In the genomic region with DNA sequence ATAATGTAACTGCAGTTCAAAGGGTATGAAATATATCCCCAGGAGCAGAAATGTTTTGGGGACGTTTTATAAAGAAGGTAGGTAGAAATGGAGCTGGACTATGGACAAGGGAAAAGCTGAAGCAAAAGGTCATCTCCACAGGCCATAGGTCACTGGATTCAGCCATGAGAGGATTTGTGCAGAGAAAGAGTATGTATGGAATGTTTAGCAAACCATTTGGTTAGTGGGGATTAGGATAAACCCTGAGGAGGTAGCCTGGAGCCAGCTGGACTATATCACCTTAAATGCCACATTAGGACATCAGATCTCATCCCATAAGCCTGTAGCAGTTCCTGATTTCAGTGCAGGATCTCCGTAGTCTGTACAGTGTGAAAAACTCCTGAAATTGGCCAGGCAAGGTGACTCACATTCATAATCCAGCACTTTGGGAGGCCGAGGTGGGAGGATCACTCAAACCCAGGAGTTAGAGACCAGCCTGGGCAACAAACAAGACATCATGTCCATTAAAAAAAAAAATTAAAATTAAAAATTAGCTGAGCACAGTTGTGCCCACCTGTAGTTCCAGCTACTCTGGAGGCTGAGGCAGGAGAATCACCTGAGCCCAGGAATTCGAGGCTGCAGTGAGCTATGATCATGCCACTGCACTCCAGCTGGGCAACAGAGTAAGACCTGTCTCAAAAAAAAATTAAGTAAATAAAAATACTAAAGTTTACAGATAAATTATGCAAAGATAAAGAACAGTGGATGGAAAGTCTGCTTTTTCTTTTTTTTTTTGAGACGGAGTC, we compare ENCODE assay signal across 22 cellular contexts. TPM values are rescaled to one million over a fixed set of nuclear protein-coding genes. Genes with fewer than 3 reads are reported as not detected.
DNase-seq lines count a peak whose midpoint lies in the region; ATAC-seq, FAIRE-seq and TF ChIP-seq lines count a peak whose summit lies in the region.
"Had no signal": no experiment of that assay in that cellular context is flagged by ENCODE, and none has a peak within 500 bp of the region (broad histone marks: within the 10 kb centered on the region; RNA-seq: fewer than 3 reads in every experiment).

No MANE protein-coding gene starts in this region.

- ATAC-seq in GM18502 (IDR thresholded peaks at IDR 0.05; ENCODE audit: poor library complexity, unreplicated experiment) (no peak), GM21390 (IDR thresholded peaks at IDR 0.05; ENCODE audit: unreplicated experiment) (no peak), GM19023 (IDR thresholded peaks at IDR 0.05; ENCODE audit: unreplicated experiment) (no peak)
- ATAC-seq: lower lobe of right lung; right cardiac atrium; SK-N-SH treated with all-trans-retinoic acid at 6 μM for 48 hours; stimulated activated naive B cell treated with anti-CD40 and anti-IgM and Interleukin-4, amounts not matched to agents 10 μg/mL and 1 μg/mL and 100 μg/mL, for 72 hours had no signal

- H3K9ac ChIP-seq in BLaER1, result no peak overlapping the region

- H3K36me3 ChIP-seq in BLaER1, result peaks cover 68% of the 10 kb centered on the region
- H3K36me3 ChIP-seq: ovary had no signal

- H4K20me1 ChIP-seq in BLaER1, result peaks cover 81% of the 10 kb centered on the region

- no peak overlapping the region for H3K27ac ChIP-seq in BLaER1
- H3K27ac ChIP-seq: lower lobe of right lung, ovary had no signal

- CTCF ChIA-PET in activated naive CD4-positive, alpha-beta T cell treated with anti-CD3 and anti-CD28 coated beads, Interleukin-2, amount 10 ng/mL, durations not matched to agents 7 days and 5 days (lab: Charles Lee), result no interaction called here

- no peaks in the 10 kb centered on the region for H3K27me3 ChIP-seq in BLaER1
- H3K27me3 ChIP-seq: ovary had no signal

- TF ChIP-seq CTCF in D721Med (IDR thresholded peaks at IDR 0.05; ENCODE audit: insufficient read depth, missing control alignments) (no peak), brain (conservative IDR thresholded peaks at IDR 0.05) (no peak), nephron progenitor cell (IDR thresholded peaks at IDR 0.05) (no peak)

- peak overlapping the region in 3 of 5 experiments; percentile 45 to 85 (median 53) for H3K4me3 Mint-ChIP-seq in brain
- no peak overlapping the region for H3K4me3 Mint-ChIP-seq in nephron progenitor cell
- H3K4me3 Mint-ChIP-seq in activated naive CD4-positive, alpha-beta T cell treated with anti-CD3 and anti-CD28 coated beads, Interleukin-2, amount 10 ng/mL, durations not matched to agents 7 days and 5 days, result no peak overlapping the region
- H3K4me3 Mint-ChIP-seq: activated naive CD8-positive, alpha-beta T cell treated with anti-CD3 and anti-CD28 coated beads, Interleukin-2, amount 10 ng/mL, durations not matched to agents 7 days and 5 days; activated T-helper 1 cell treated with anti-CD3 and anti-CD28 coated beads, Interleukin-12 subunit alpha, Interleukin-12 subunit beta, Interleukin-2, Interleukin-4 antibody, amounts not matched to agents 30 ng/mL and 10 ng/mL and 1 ng/mL, durations not matched to agents 14 hours and 24 hours and 36 hours; dendritic cell treated with granulocyte-macrophage colony-stimulating factor and Interleukin-4, amounts not matched to agents 40 ng/mL and 50 ng/mL, for 4 days; stimulated activated naive B cell treated with anti-CD40 and anti-IgM and Interleukin-4, amounts not matched to agents 10 μg/mL and 1 μg/mL and 100 μg/mL, for 72 hours had no signal

- H3K9me3 Mint-ChIP-seq in brain, result peaks cover 0 to 3% (median 0%) of the 10 kb centered on the region in 5 experiments
- H3K9me3 Mint-ChIP-seq in nephron progenitor cell, result no peaks in the 10 kb centered on the region
- H3K9me3 Mint-ChIP-seq in activated naive CD4-positive, alpha-beta T cell treated with anti-CD3 and anti-CD28 coated beads, Interleukin-2, amount 10 ng/mL, durations not matched to agents 7 days and 5 days, result no peaks in the 10 kb centered on the region
- H3K9me3 Mint-ChIP-seq: activated naive CD8-positive, alpha-beta T cell treated with anti-CD3 and anti-CD28 coated beads, Interleukin-2, amount 10 ng/mL, durations not matched to agents 7 days and 5 days; activated T-helper 1 cell treated with anti-CD3 and anti-CD28 coated beads, Interleukin-12 subunit alpha, Interleukin-12 subunit beta, Interleukin-2, Interleukin-4 antibody, amounts not matched to agents 30 ng/mL and 10 ng/mL and 1 ng/mL, durations not matched to agents 14 hours and 24 hours and 36 hours; dendritic cell treated with granulocyte-macrophage colony-stimulating factor and Interleukin-4, amounts not matched to agents 40 ng/mL and 50 ng/mL, for 4 days; stimulated activated naive B cell treated with anti-CD40 and anti-IgM and Interleukin-4, amounts not matched to agents 10 μg/mL and 1 μg/mL and 100 μg/mL, for 72 hours had no signal

- no peaks in the 10 kb centered on the region for H3K9me3 ChIP-seq in BLaER1
- H3K9me3 ChIP-seq: lower lobe of right lung, ovary had no signal

- H3K36me3 Mint-ChIP-seq in brain (peaks cover 73% of the 10 kb centered on the region), nephron progenitor cell (ENCODE audit: low read depth) (peaks cover 61% of the 10 kb centered on the region)
- peaks cover 34% of the 10 kb centered on the region for H3K36me3 Mint-ChIP-seq in activated naive CD4-positive, alpha-beta T cell treated with anti-CD3 and anti-CD28 coated beads, Interleukin-2, amount 10 ng/mL, durations not matched to agents 7 days and 5 days

- peak; percentile 40 for DNase-seq in D721Med (ENCODE audit: insufficient read length, low spot score)
- no peak for DNase-seq in nephron progenitor cell
- no peak for DNase-seq in activated naive CD4-positive, alpha-beta T cell treated with anti-CD3 and anti-CD28 coated beads, Interleukin-2, amount 10 ng/mL, durations not matched to agents 7 days and 5 days
- DNase-seq: activated CD4-positive, CD25-positive, alpha-beta regulatory T cell; activated CD8-positive, alpha-beta memory T cell treated with anti-CD3 and anti-CD28 coated beads for 24 hours; activated naive CD8-positive, alpha-beta T cell treated with anti-CD3 and anti-CD28 coated beads, Interleukin-2, amount 10 ng/mL, durations not matched to agents 7 days and 5 days; DMS79; lower lobe of right lung; NCI-H1105 treated with DMSO at 0.1 percent for 48 hours; right cardiac atrium; stimulated activated naive B cell treated with anti-CD40 and anti-IgM and Interleukin-4, amounts not matched to agents 10 μg/mL and 1 μg/mL and 100 μg/mL, for 72 hours had no signal

- H3K4me1 Mint-ChIP-seq in brain (peaks cover 61% of the 10 kb centered on the region), nephron progenitor cell (peaks cover 37% of the 10 kb centered on the region)
- peaks cover 33% of the 10 kb centered on the region for H3K4me1 Mint-ChIP-seq in activated naive CD4-positive, alpha-beta T cell treated with anti-CD3 and anti-CD28 coated beads, Interleukin-2, amount 10 ng/mL, durations not matched to agents 7 days and 5 days

- peak; percentile 86 for FAIRE-seq in D721Med (lab: Jason Lieb, UNC)
- FAIRE-seq: endothelial cell of umbilical vein, GM12891 had no signal

- H3K27ac Mint-ChIP-seq in brain (peak overlapping the region; percentile 40 to 93 (median 72)), nephron progenitor cell (peak overlapping the region; percentile 62)
- H3K27ac Mint-ChIP-seq in activated naive CD4-positive, alpha-beta T cell treated with anti-CD3 and anti-CD28 coated beads, Interleukin-2, amount 10 ng/mL, durations not matched to agents 7 days and 5 days, result no peak overlapping the region
- H3K27ac Mint-ChIP-seq: activated naive CD8-positive, alpha-beta T cell treated with anti-CD3 and anti-CD28 coated beads, Interleukin-2, amount 10 ng/mL, durations not matched to agents 7 days and 5 days; activated T-helper 1 cell treated with anti-CD3 and anti-CD28 coated beads, Interleukin-12 subunit alpha, Interleukin-12 subunit beta, Interleukin-2, Interleukin-4 antibody, amounts not matched to agents 30 ng/mL and 10 ng/mL and 1 ng/mL, durations not matched to agents 14 hours and 24 hours and 36 hours; dendritic cell treated with granulocyte-macrophage colony-stimulating factor and Interleukin-4, amounts not matched to agents 40 ng/mL and 50 ng/mL, for 4 days; stimulated activated naive B cell treated with anti-CD40 and anti-IgM and Interleukin-4, amounts not matched to agents 10 μg/mL and 1 μg/mL and 100 μg/mL, for 72 hours had no signal

- no peak overlapping the region for H3K4me3 ChIP-seq in BLaER1
- H3K4me3 ChIP-seq: lower lobe of right lung, ovary had no signal

- H3K4me1 ChIP-seq in BLaER1, result peaks cover 44% of the 10 kb centered on the region

- H3K27me3 Mint-ChIP-seq in brain (peaks cover 12% of the 10 kb centered on the region), nephron progenitor cell (ENCODE audit: low read depth, poor library complexity) (no peaks in the 10 kb centered on the region)
- no peaks in the 10 kb centered on the region for H3K27me3 Mint-ChIP-seq in activated naive CD4-positive, alpha-beta T cell treated with anti-CD3 and anti-CD28 coated beads, Interleukin-2, amount 10 ng/mL, durations not matched to agents 7 days and 5 days
- H3K27me3 Mint-ChIP-seq: activated naive CD8-positive, alpha-beta T cell treated with anti-CD3 and anti-CD28 coated beads, Interleukin-2, amount 10 ng/mL, durations not matched to agents 7 days and 5 days; dendritic cell treated with granulocyte-macrophage colony-stimulating factor and Interleukin-4, amounts not matched to agents 40 ng/mL and 50 ng/mL, for 4 days; stimulated activated naive B cell treated with anti-CD40 and anti-IgM and Interleukin-4, amounts not matched to agents 10 μg/mL and 1 μg/mL and 100 μg/mL, for 72 hours had no signal

- 0 out of 2 replicates have a peak overlapping the region, but pooled peaks have one; percentile 2 for H3K4me2 ChIP-seq in BLaER1

RNA-seq across cellular contexts. Expression of a gene that starts 4.7 kb away (rescaled TPM):
- polyA plus RNA-seq in brain (ENCODE audit: insufficient read depth, low read depth, low replicate concordance), result 46.3 TPM

RNA-seq across cellular contexts. Expression of a gene that starts 18.1 kb away (rescaled TPM):
- polyA plus RNA-seq in brain (ENCODE audit: insufficient read depth, low read depth, low replicate concordance), result not detected

RNA-seq across cellular contexts. Expression of a gene that starts 21.5 kb away (rescaled TPM):
- polyA plus RNA-seq in brain (ENCODE audit: insufficient read depth, low read depth, low replicate concordance), result 2.1 TPM

RNA-seq across cellular contexts. Expression of a gene that starts 32.1 kb away (rescaled TPM):
- 3.4 TPM for polyA plus RNA-seq in brain (ENCODE audit: insufficient read depth, low read depth, low replicate concordance)

RNA-seq across cellular contexts. Expression of a gene that starts 57.9 kb away (rescaled TPM):
- polyA plus RNA-seq in brain (ENCODE audit: insufficient read depth, low read depth, low replicate concordance), result 10.8 TPM

Comparison
In these comparisons a context has a peak if more than half of its experiments do, and no peak if none do; other contexts are left out.
1. H3K4me3 Mint-ChIP-seq: peak in brain (3 of 5); none in nephron progenitor cell (single experiment) and activated naive CD4-positive, alpha-beta T cell treated with anti-CD3 and anti-CD28 coated beads, Interleukin-2, amount 10 ng/mL, durations not matched to agents 7 days and 5 days (single experiment).